8 cellular contexts compared by ENCODE assay signal in genomic region chr1:45550401-45551305, GRCh38. TPM values are rescaled to one million over a fixed set of nuclear protein-coding genes. Genes with fewer than 3 reads are reported as not detected.
DNase-seq lines count a peak whose midpoint lies in the region; ATAC-seq and TF ChIP-seq lines count a peak whose summit lies in the region.

TSS of gene AKR1A1 (plus strand) at chr1:45550826. CDS start at chr1:45561795, 10,969 bp downstream.

- no peaks in the 10 kb centered on the region for H3K27me3 ChIP-seq in thoracic aorta (replicated peaks; ENCODE audit: insufficient read depth)

- peak; percentile 88 for ATAC-seq in HG02623 (IDR thresholded peaks at IDR 0.05; ENCODE audit: unreplicated experiment)
- peak; percentile 96 to 97 for ATAC-seq in activated naive CD4-positive, alpha-beta T cell treated with anti-CD3 and anti-CD28 coated beads, Interleukin-2, amount 50 U/mL, for 72 hours
- peak; percentile 91 for ATAC-seq in thoracic aorta (ENCODE audit: insufficient number of reproducible peaks, low FRiP score, low read depth)

- H3K4me3 ChIP-seq in thoracic aorta, result peak within 1 kb of the TSS; percentile 78

- H3K9me3 Mint-ChIP-seq in activated naive CD4-positive, alpha-beta T cell treated with anti-CD3 and anti-CD28 coated beads, Interleukin-2, amount 50 U/mL, for 72 hours, result no peaks in the 10 kb centered on the region
- H3K9me3 Mint-ChIP-seq in glutamatergic neuron (ENCODE audit: unreplicated experiment) (peaks cover 4% of the 10 kb centered on the region), osteocyte (ENCODE audit: unreplicated experiment) (no peaks in the 10 kb centered on the region)

- H3K36me3 ChIP-seq in thoracic aorta, result peaks cover 4% of the 10 kb centered on the region

- H3K27ac Mint-ChIP-seq in activated naive CD4-positive, alpha-beta T cell treated with anti-CD3 and anti-CD28 coated beads, Interleukin-2, amount 50 U/mL, for 72 hours, result peak within 1 kb of the TSS; percentile 93 to 96
- H3K27ac Mint-ChIP-seq in glutamatergic neuron (ENCODE audit: unreplicated experiment) (peak within 1 kb of the TSS; percentile 98), osteocyte (ENCODE audit: unreplicated experiment) (peak within 1 kb of the TSS; percentile 98)

- TF ChIP-seq CTCF in GM10266 (IDR thresholded peaks at IDR 0.05; ENCODE audit: control insufficient read depth, insufficient read depth, low read depth, missing control alignments), result no peak
- no peak for TF ChIP-seq CTCF in glutamatergic neuron (IDR thresholded peaks at IDR 0.05; ENCODE audit: partially characterized antibody, unreplicated experiment)
- TF ChIP-seq CTCF in osteocyte (IDR thresholded peaks at IDR 0.05), result no peak
- peak; percentile 23 for TF ChIP-seq CTCF in thoracic aorta (IDR thresholded peaks at IDR 0.05)

- H3K27ac ChIP-seq in thoracic aorta, result peak within 1 kb of the TSS; percentile 85 to 92

- peaks cover 10% of the 10 kb centered on the region for H3K4me1 Mint-ChIP-seq in glutamatergic neuron (ENCODE audit: low read depth, unreplicated experiment)
- peaks cover 20% of the 10 kb centered on the region for H3K4me1 Mint-ChIP-seq in osteocyte (ENCODE audit: unreplicated experiment)

- H3K4me1 ChIP-seq in thoracic aorta (ENCODE audit: control insufficient read depth in 1 of 2, low read depth in 2 of 2), result peaks cover 10 to 21% of the 10 kb centered on the region in 2 donors

- H3K4me3 Mint-ChIP-seq in glutamatergic neuron (ENCODE audit: unreplicated experiment) (peak within 1 kb of the TSS; percentile 98), osteocyte (ENCODE audit: unreplicated experiment) (peak within 1 kb of the TSS; percentile 99)

- peak; percentile 85 for DNase-seq in GM10266 (ENCODE audit: extremely low spot score)
- peak; percentile 93 for DNase-seq in NCI-H1105 (lab: John Stamatoyannopoulos, UW)
- peak; percentile 84 for DNase-seq in SKM-1 (lab: John Stamatoyannopoulos, UW; ENCODE audit: unreplicated experiment)
- peak; percentile 90 to 93 for DNase-seq in activated naive CD4-positive, alpha-beta T cell treated with anti-CD3 and anti-CD28 coated beads, Interleukin-2, amount 50 U/mL, for 72 hours (ENCODE audit: low spot score in 2 of 2)
- DNase-seq in glutamatergic neuron, result peak; percentile 88
- DNase-seq in osteocyte (ENCODE audit: extremely low spot score, unreplicated experiment), result peak; percentile 94
- DNase-seq in thoracic aorta (ENCODE audit: low spot score), result peak; percentile 38

- H3K9me3 ChIP-seq in thoracic aorta, result no peaks in the 10 kb centered on the region

- H3K27me3 Mint-ChIP-seq in glutamatergic neuron (ENCODE audit: unreplicated experiment) (peaks cover 6% of the 10 kb centered on the region), osteocyte (ENCODE audit: unreplicated experiment) (no peaks in the 10 kb centered on the region)

- H3K36me3 Mint-ChIP-seq in activated naive CD4-positive, alpha-beta T cell treated with anti-CD3 and anti-CD28 coated beads, Interleukin-2, amount 50 U/mL, for 72 hours, result peaks cover 20 to 22% of the 10 kb centered on the region in 2 donors
- H3K36me3 Mint-ChIP-seq in glutamatergic neuron (ENCODE audit: unreplicated experiment), result no peaks in the 10 kb centered on the region
- H3K36me3 Mint-ChIP-seq in osteocyte (ENCODE audit: unreplicated experiment), result peaks cover 8% of the 10 kb centered on the region

RNA-seq across cellular contexts. Expression of gene AKR1A1, which starts in this region (rescaled TPM):
- total RNA-seq in activated naive CD4-positive, alpha-beta T cell treated with anti-CD3 and anti-CD28 coated beads, Interleukin-2, amount 50 U/mL, for 72 hours, result 100 to 1,000 TPM; 153 to 177 TPM
- 182 TPM for total RNA-seq in glutamatergic neuron (ENCODE audit: unreplicated experiment)
- total RNA-seq in osteocyte, result 175 TPM in 2 replicates
- total RNA-seq in thoracic aorta, result 100 to 1,000 TPM in 1 of 2 donors, 10 to 100 TPM in 1; 35.3 to 130 TPM

Comparison
In these comparisons a context has a peak if more than half of its experiments do, and no peak if none do; other contexts are left out.
1. Peak in every context shown above with its lines: DNase-seq, ATAC-seq, H3K4me3 ChIP-seq and H3K27ac ChIP-seq.
2. DNase-seq: peak in every context shown above with its lines; median percentile 94 in osteocyte; 93 in NCI-H1105; 92 in activated naive CD4-positive, alpha-beta T cell treated with anti-CD3 and anti-CD28 coated beads, Interleukin-2, amount 50 U/mL, for 72 hours; 88 in glutamatergic neuron; 85 in GM10266; 84 in SKM-1; 38 in thoracic aorta.